In genomic region chr2:3319134-3319533, GRCh38 we compare ENCODE assay signal across 22 cellular contexts.
"Had no signal": no experiment of that assay in that cellular context is flagged by ENCODE, and none has a peak within 500 bp of the region (broad histone marks: within the 10 kb centered on the region; RNA-seq: fewer than 3 reads in every experiment).

No MANE protein-coding gene starts in this region.

- H3K36me3 ChIP-seq: MG63, SJSA1 had no signal

- H3K27me3 ChIP-seq: MG63, SJSA1 had no signal

- H3K4me1 ChIP-seq: SJSA1 had no signal

- H3K27ac ChIP-seq: HL-60, SJSA1, SK-N-MC had no signal

- DNase-seq: IMR-90, Karpas-422, KG1, MG63, NCI-H1092, NCI-H1436, NCI-H187, NCI-H2029, NCI-H2081 treated with DMSO at 0.1 percent for 48 hours, NCI-H2171, NCI-H226, NCI-H446, NCI-H510A, NCI-H524 treated with DMSO at 0.1 percent for 48 hours, NCI-H69, NCI-H774, Right ventricle myocardium superior, RPMI8226, SIG-M5 had no signal

- H3K9me3 ChIP-seq: MG63, SJSA1 had no signal

- H3K4me3 ChIP-seq: MG63, SJSA1, SK-N-MC had no signal
